19 cellular contexts compared by ENCODE assay signal in the genomic region with DNA sequence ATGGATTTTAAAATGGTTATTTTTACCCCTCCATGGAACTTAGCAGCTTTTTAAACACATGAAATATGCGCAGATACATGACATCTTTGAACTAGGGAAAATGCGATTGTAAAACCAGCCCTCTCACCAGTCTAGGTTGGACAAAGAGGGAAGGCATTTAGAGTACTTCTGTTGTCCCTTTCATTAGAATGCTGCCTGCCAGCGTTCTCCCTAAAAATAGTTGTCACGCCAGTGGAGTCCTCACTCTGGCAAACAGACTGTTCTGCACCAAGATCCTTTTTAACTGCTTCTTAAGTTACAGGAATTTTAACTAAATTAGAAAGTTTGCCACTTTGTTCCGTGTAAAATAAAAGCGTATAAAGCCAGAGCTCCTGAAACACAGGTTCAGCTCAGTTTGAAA.
"Had no signal": no experiment of that assay in that cellular context is flagged by ENCODE, and none has a peak within 500 bp of the region (broad histone marks: within the 10 kb centered on the region; RNA-seq: fewer than 3 reads in every experiment).

No MANE protein-coding gene starts in this region.

- H3K4me3 ChIP-seq: body of pancreas, esophagus squamous epithelium, lower lobe of right lung, spleen, thoracic aorta had no signal

- H3K27ac ChIP-seq: body of pancreas, esophagus squamous epithelium, lower lobe of right lung, parathyroid adenoma, spleen, thoracic aorta had no signal

- H3K4me3 Mint-ChIP-seq: activated CD4-positive, alpha-beta memory T cell treated with anti-CD3 and anti-CD28 coated beads for 36 hours; activated CD4-positive, alpha-beta T cell treated with anti-CD3 and anti-CD28 coated beads for 36 hours; activated CD8-positive, alpha-beta memory T cell treated with anti-CD3 and anti-CD28 coated beads, Interleukin-2, amount 10 ng/mL, durations not matched to agents 7 days and 5 days; activated naive CD4-positive, alpha-beta T cell treated with anti-CD3 and anti-CD28 coated beads, Interleukin-2, amount 50 U/mL, for 24 hours; central memory CD8-positive, alpha-beta T cell; mesothelial cell of epicardium; naive thymus-derived CD4-positive, alpha-beta T cell; stimulated activated naive CD8-positive, alpha-beta T cell treated with anti-CD3 and anti-CD28 coated beads, Interleukin-15, amount 100 ng/mL, for 72 hours; T-helper 17 cell had no signal

- H2AFZ ChIP-seq: parathyroid adenoma had no signal

- H3K79me2 ChIP-seq: parathyroid adenoma had no signal

- H3K4me1 ChIP-seq: body of pancreas, esophagus squamous epithelium, lower lobe of right lung, parathyroid adenoma had no signal

- H3K27ac Mint-ChIP-seq: activated CD4-positive, alpha-beta memory T cell treated with anti-CD3 and anti-CD28 coated beads for 36 hours; activated CD4-positive, alpha-beta T cell treated with anti-CD3 and anti-CD28 coated beads for 36 hours; activated CD8-positive, alpha-beta memory T cell treated with anti-CD3 and anti-CD28 coated beads, Interleukin-2, amount 10 ng/mL, durations not matched to agents 7 days and 5 days; activated naive CD4-positive, alpha-beta T cell treated with anti-CD3 and anti-CD28 coated beads, Interleukin-2, amount 50 U/mL, for 24 hours; mesothelial cell of epicardium; naive thymus-derived CD4-positive, alpha-beta T cell; stimulated activated naive CD8-positive, alpha-beta T cell treated with anti-CD3 and anti-CD28 coated beads, Interleukin-15, amount 100 ng/mL, for 72 hours; T-helper 17 cell had no signal

- H3K36me3 ChIP-seq: esophagus squamous epithelium, lower lobe of right lung, spleen, thoracic aorta had no signal

- DNase-seq: activated CD4-positive, alpha-beta memory T cell treated with anti-CD3 and anti-CD28 coated beads for 36 hours; activated CD4-positive, alpha-beta T cell treated with anti-CD3 and anti-CD28 coated beads for 36 hours; activated CD8-positive, alpha-beta memory T cell treated with anti-CD3 and anti-CD28 coated beads, Interleukin-2, amount 10 ng/mL, durations not matched to agents 7 days and 5 days; activated T-cell treated with anti-CD3 and anti-CD28 coated beads, Interleukin-2, amount 50 U/mL, for 1 hour; amniotic stem cell; body of pancreas; effector CD8-positive, alpha-beta T cell; esophagus squamous epithelium; lower lobe of right lung; naive thymus-derived CD4-positive, alpha-beta T cell; right cardiac atrium; spleen; stimulated activated naive CD8-positive, alpha-beta T cell treated with anti-CD3 and anti-CD28 coated beads, Interleukin-15, amount 100 ng/mL, for 72 hours; T-helper 17 cell had no signal

- H3K9me3 Mint-ChIP-seq: activated CD4-positive, alpha-beta memory T cell treated with anti-CD3 and anti-CD28 coated beads for 36 hours; activated naive CD4-positive, alpha-beta T cell treated with anti-CD3 and anti-CD28 coated beads, Interleukin-2, amount 50 U/mL, for 24 hours; central memory CD8-positive, alpha-beta T cell; mesothelial cell of epicardium; stimulated activated naive CD8-positive, alpha-beta T cell treated with anti-CD3 and anti-CD28 coated beads, Interleukin-15, amount 100 ng/mL, for 72 hours had no signal

- H3K9me3 ChIP-seq: body of pancreas, esophagus squamous epithelium, lower lobe of right lung, spleen, thoracic aorta had no signal

- H3K4me1 Mint-ChIP-seq: activated CD4-positive, alpha-beta T cell treated with anti-CD3 and anti-CD28 coated beads for 36 hours; activated CD8-positive, alpha-beta memory T cell treated with anti-CD3 and anti-CD28 coated beads, Interleukin-2, amount 10 ng/mL, durations not matched to agents 7 days and 5 days; activated naive CD4-positive, alpha-beta T cell treated with anti-CD3 and anti-CD28 coated beads, Interleukin-2, amount 50 U/mL, for 24 hours; central memory CD8-positive, alpha-beta T cell; mesothelial cell of epicardium; stimulated activated naive CD8-positive, alpha-beta T cell treated with anti-CD3 and anti-CD28 coated beads, Interleukin-15, amount 100 ng/mL, for 72 hours had no signal

- H3K27me3 ChIP-seq: body of pancreas, esophagus squamous epithelium had no signal

- H3K36me3 Mint-ChIP-seq: activated CD4-positive, alpha-beta memory T cell treated with anti-CD3 and anti-CD28 coated beads for 36 hours; activated CD8-positive, alpha-beta memory T cell treated with anti-CD3 and anti-CD28 coated beads, Interleukin-2, amount 10 ng/mL, durations not matched to agents 7 days and 5 days; activated naive CD4-positive, alpha-beta T cell treated with anti-CD3 and anti-CD28 coated beads, Interleukin-2, amount 50 U/mL, for 24 hours; mesothelial cell of epicardium had no signal

- H3K9ac ChIP-seq: parathyroid adenoma had no signal

- ATAC-seq: activated CD4-positive, alpha-beta T cell treated with anti-CD3 and anti-CD28 coated beads for 36 hours; activated CD8-positive, alpha-beta memory T cell treated with anti-CD3 and anti-CD28 coated beads, Interleukin-2, amount 10 ng/mL, durations not matched to agents 7 days and 5 days; body of pancreas; lower lobe of right lung; naive thymus-derived CD4-positive, alpha-beta T cell; stimulated activated naive CD8-positive, alpha-beta T cell treated with anti-CD3 and anti-CD28 coated beads, Interleukin-15, amount 100 ng/mL, for 72 hours; T-helper 17 cell had no signal
